ENCODE assay signal across 1 cellular context in the genomic region with DNA sequence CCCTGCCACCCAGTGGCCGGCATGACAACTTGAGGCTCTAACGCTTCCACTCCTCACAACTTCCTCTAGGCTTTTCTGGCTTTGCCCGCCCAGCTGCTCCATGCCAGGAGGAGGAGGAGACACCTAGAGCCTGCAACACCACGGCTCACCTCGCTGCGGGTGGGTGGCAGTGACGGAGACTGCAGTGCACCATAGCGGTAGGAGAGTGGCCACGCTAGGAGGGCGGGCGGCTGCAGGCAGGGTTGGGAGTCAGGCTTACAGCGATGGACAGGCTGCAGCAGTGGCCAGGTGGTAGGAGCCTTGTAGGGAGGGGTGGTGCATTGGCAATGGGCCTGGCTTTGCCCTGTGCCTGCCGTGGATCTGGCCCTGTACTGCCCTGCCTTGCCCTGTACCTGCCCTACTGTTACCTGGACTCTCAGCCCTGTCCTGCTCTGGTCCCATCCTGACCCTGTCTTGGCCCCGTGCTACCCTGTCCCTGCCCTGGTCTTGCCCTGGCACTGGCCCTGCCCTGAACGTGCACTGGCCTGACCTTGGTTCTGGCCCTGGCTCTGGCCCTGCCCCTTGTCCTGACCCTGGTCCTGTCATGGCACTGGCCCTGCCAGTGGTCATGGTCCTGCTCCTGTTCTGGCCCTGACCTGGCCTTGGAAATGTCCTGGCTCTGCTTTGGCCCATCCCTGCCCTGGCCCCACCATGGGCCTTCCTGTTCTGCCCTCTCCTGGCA.
TF ChIP-seq lines count a peak whose summit lies in the region.

No MANE protein-coding gene starts in this region.

TF ChIP-seq in HepG2, 621 proteins besides CTCF, POLR2A, EP300 and RAD21:
- TF ChIP-seq, protein P1, sequence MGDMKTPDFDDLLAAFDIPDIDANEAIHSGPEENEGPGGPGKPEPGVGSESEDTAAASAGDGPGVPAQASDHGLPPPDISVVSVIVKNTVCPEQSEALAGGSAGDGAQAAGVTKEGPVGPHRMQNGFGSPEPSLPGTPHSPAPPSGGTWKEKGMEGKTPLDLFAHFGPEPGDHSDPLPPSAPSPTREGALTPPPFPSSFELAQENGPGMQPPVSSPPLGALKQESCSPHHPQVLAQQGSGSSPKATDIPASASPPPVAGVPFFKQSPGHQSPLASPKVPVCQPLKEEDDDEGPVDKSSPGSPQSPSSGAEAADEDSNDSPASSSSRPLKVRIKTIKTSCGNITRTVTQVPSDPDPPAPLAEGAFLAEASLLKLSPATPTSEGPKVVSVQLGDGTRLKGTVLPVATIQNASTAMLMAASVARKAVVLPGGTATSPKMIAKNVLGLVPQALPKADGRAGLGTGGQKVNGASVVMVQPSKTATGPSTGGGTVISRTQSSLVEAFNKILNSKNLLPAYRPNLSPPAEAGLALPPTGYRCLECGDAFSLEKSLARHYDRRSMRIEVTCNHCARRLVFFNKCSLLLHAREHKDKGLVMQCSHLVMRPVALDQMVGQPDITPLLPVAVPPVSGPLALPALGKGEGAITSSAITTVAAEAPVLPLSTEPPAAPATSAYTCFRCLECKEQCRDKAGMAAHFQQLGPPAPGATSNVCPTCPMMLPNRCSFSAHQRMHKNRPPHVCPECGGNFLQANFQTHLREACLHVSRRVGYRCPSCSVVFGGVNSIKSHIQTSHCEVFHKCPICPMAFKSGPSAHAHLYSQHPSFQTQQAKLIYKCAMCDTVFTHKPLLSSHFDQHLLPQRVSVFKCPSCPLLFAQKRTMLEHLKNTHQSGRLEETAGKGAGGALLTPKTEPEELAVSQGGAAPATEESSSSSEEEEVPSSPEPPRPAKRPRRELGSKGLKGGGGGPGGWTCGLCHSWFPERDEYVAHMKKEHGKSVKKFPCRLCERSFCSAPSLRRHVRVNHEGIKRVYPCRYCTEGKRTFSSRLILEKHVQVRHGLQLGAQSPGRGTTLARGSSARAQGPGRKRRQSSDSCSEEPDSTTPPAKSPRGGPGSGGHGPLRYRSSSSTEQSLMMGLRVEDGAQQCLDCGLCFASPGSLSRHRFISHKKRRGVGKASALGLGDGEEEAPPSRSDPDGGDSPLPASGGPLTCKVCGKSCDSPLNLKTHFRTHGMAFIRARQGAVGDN (CRISPR knock-in tag; IDR thresholded peaks at IDR 0.05), result 0 out of 2 replicates have a peak, but pooled peaks have one; percentile 16
- TF ChIP-seq, protein P2, sequence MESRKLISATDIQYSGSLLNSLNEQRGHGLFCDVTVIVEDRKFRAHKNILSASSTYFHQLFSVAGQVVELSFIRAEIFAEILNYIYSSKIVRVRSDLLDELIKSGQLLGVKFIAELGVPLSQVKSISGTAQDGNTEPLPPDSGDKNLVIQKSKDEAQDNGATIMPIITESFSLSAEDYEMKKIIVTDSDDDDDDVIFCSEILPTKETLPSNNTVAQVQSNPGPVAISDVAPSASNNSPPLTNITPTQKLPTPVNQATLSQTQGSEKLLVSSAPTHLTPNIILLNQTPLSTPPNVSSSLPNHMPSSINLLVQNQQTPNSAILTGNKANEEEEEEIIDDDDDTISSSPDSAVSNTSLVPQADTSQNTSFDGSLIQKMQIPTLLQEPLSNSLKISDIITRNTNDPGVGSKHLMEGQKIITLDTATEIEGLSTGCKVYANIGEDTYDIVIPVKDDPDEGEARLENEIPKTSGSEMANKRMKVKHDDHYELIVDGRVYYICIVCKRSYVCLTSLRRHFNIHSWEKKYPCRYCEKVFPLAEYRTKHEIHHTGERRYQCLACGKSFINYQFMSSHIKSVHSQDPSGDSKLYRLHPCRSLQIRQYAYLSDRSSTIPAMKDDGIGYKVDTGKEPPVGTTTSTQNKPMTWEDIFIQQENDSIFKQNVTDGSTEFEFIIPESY (CRISPR knock-in tag; IDR thresholded peaks at IDR 0.05), result peak; percentile 88
